In the genomic region with DNA sequence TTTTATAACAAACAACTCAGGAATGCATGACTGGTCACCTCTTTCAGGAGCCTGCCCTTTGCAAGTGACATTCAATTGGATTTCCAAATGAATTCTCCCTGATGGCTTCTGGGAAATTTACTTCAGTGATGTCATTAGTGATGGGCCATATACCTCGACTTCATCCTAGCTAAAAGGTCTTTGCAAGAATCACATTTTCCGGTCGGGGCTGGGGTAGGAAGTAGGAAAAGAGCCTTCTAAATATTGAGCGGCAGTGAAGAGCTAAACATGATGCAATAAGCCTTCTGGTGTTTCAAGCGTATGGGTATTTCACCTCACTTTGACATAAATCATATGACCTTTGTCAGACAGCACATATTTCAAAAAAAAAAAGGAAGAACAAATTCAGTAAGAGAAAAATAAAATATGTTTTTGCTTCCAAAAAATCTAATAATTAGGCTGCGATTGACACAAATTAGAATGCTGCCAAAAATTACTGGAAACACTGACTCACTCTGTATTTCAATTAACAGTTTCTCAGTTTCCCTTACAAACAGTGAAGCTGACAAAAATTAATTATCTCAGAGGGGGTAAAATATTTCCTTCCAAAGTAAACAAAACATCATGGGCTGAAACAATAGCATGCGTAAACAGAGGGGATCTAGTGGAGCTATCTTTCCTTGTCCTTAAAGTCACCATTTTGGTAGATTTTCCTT, we compare ENCODE assay signal across 16 cellular contexts. TPM values are rescaled to one million over a fixed set of nuclear protein-coding genes. Genes with fewer than 3 reads are reported as not detected.
DNase-seq lines count a peak whose midpoint lies in the region.
"Had no signal": no experiment of that assay in that cellular context is flagged by ENCODE, and none has a peak within 500 bp of the region (broad histone marks: within the 10 kb centered on the region; RNA-seq: fewer than 3 reads in every experiment).

No MANE protein-coding gene starts in this region.

- DNase-seq in NCI-H446 treated with DMSO at 0.1 percent for 48 hours (lab: John Stamatoyannopoulos, UW), result peak; percentile 10
- no peak for DNase-seq in NCI-H446 (lab: John Stamatoyannopoulos, UW)
- DNase-seq in NOMO-1 treated with dmso at 0.1 percent for 144 hours (lab: John Stamatoyannopoulos, UW; ENCODE audit: unreplicated experiment), result peak; percentile 72
- DNase-seq in dermis blood vessel endothelial cell, result peak; percentile 49
- peak; percentile 35 to 61 for DNase-seq in lung microvascular endothelial cell (ENCODE audit: low read depth in 2 of 2)
- DNase-seq in hepatic stellate cell (ENCODE audit: low spot score), result no peak
- no peak for DNase-seq in activated CD4-positive, alpha-beta T cell treated with anti-CD3 and anti-CD28 coated beads, Interleukin-2, amount 50 U/mL, for 4 hours
- no peak for DNase-seq in superior temporal gyrus (ENCODE audit: extremely low spot score)
- DNase-seq: adrenal gland; CD8-positive, alpha-beta T cell; endodermal cell; gastrocnemius medialis; NCI-H1436 treated with DMSO at 0.1 percent for 48 hours; NCI-H510A treated with DMSO at 0.1 percent for 48 hours; psoas muscle; stimulated activated CD8-positive, alpha-beta memory T cell treated with anti-CD3 and anti-CD28 coated beads, Interleukin-4, amount 100 ng/mL, for 48 hours had no signal

RNA-seq across cellular contexts. Expression of a gene that starts 39.8 kb away (rescaled TPM):
- total RNA-seq in dermis blood vessel endothelial cell (0.47 and 0.85 TPM in 2 replicates), lung microvascular endothelial cell (0.20 and 0.87 TPM in 2 replicates)
- total RNA-seq: psoas muscle had no signal

Comparison
In these comparisons a context has a peak if more than half of its experiments do, and no peak if none do; other contexts are left out.
1. DNase-seq: peak in NCI-H446 treated with DMSO at 0.1 percent for 48 hours (single experiment), NOMO-1 treated with dmso at 0.1 percent for 144 hours (single experiment), dermis blood vessel endothelial cell (single experiment) and lung microvascular endothelial cell (2 of 2); none in NCI-H446 (0 of 2), hepatic stellate cell (single experiment), activated CD4-positive, alpha-beta T cell treated with anti-CD3 and anti-CD28 coated beads, Interleukin-2, amount 50 U/mL, for 4 hours (0 of 2) and superior temporal gyrus (single experiment).